ENCODE assay signal across 8 cellular contexts in genomic region chr1:116375165-116375883, GRCh38. TPM values are rescaled to one million over a fixed set of nuclear protein-coding genes. Genes with fewer than 3 reads are reported as not detected.
DNase-seq lines count a peak whose midpoint lies in the region; ATAC-seq and TF ChIP-seq lines count a peak whose summit lies in the region.

No MANE protein-coding gene starts in this region.

- DNase-seq in left ventricle myocardium inferior, result no peak
- DNase-seq in left ventricle myocardium superior, result no peak
- DNase-seq in astrocyte of the hippocampus (ENCODE audit: low read depth, low spot score), result peak; percentile 30
- DNase-seq in lower leg skin (ENCODE audit: low spot score in 2 of 2), result no peak
- no peak for DNase-seq in transverse colon
- no peak for DNase-seq in MV-4-11 (lab: John Stamatoyannopoulos, UW)

- H3K9me3 ChIP-seq in left ventricle myocardium inferior (replicated peaks) (no peaks in the 10 kb centered on the region), transverse colon (no peaks in the 10 kb centered on the region)

- H3K36me3 ChIP-seq in left ventricle myocardium inferior (no peaks in the 10 kb centered on the region), transverse colon (no peaks in the 10 kb centered on the region)

- H3K4me1 ChIP-seq in left ventricle myocardium inferior (peaks cover 85% of the 10 kb centered on the region), transverse colon (peaks cover 26 to 71% (median 67%) of the 10 kb centered on the region in 4 donors)

- no peak for TF ChIP-seq EP300 in transverse colon (IDR thresholded peaks at IDR 0.05; ENCODE audit: low read depth)

- H3K4me3 ChIP-seq in left ventricle myocardium inferior (peak overlapping the region; percentile 96), lower leg skin (ENCODE audit: low read depth, poor library complexity, severe bottlenecking) (peak overlapping the region; percentile 97), transverse colon (peak overlapping the region; percentile 95 to 99 (median 98))

- TF ChIP-seq POLR2A in lower leg skin (IDR thresholded peaks at IDR 0.05) (no peak), transverse colon (IDR thresholded peaks at IDR 0.05) (no peak)

- 27 to 35% methylated on average over 8 of the region's 8 CpGs for WGBS in lower leg skin, 2 donors
- 30 to 31% methylated on average over 5 to 8 of the region's 8 CpGs for WGBS in transverse colon (ENCODE audit: low coverage in 1 of 2), 2 donors

- intact Hi-C loops in left ventricle myocardium inferior (cut with micrococcal nuclease), result no loop called here
- intact Hi-C loops in left ventricle myocardium superior (cut with micrococcal nuclease), result no loop called here
- intact Hi-C loops in lower leg skin (cut with DNase I; ENCODE audit: low total_unique reads), result no loop called here
- intact Hi-C loops in transverse colon (cut with DNase I; ENCODE audit: low total_unique reads), result no loop called here

- ATAC-seq in left ventricle myocardium superior (no peak), GM18519 (IDR thresholded peaks at IDR 0.05; ENCODE audit: low FRiP score, unreplicated experiment) (no peak), GM19023 (IDR thresholded peaks at IDR 0.05; ENCODE audit: unreplicated experiment) (no peak)

- H3K27ac ChIP-seq in left ventricle myocardium inferior (replicated peaks) (peak overlapping the region; percentile 98), transverse colon (peak overlapping the region; percentile 96 to 99 (median 98))

- TF ChIP-seq CTCF in left ventricle myocardium inferior (IDR thresholded peaks at IDR 0.05; ENCODE audit: borderline replicate concordance), result no peak
- TF ChIP-seq CTCF in lower leg skin (IDR thresholded peaks at IDR 0.05), result no peak
- TF ChIP-seq CTCF in transverse colon (IDR thresholded peaks at IDR 0.05), result no peak

- H3K27me3 ChIP-seq in left ventricle myocardium inferior (ENCODE audit: low read depth) (no peaks in the 10 kb centered on the region), transverse colon (no peaks in the 10 kb centered on the region)

- in situ Hi-C loops in transverse colon (cut with MboI; ENCODE audit: low pct_ligation_motif_present in 1 of 4, low pct_unique_long_range_greater_than_20kb in 1 of 4, low sequenced_read_pairs in 3 of 4), result no loop called here

RNA-seq across cellular contexts. Expression of gene ATP1A1, which starts 2.3 kb away (rescaled TPM):
- 230 TPM for total RNA-seq in left ventricle myocardium inferior
- total RNA-seq in left ventricle myocardium superior, result 269 TPM
- 100 to 1,000 TPM; 241 to 757 (median 415) TPM for total RNA-seq in lower leg skin
- 1,000 to 10,000 TPM in 3 of 4 donors, 100 to 1,000 TPM in 1; 324 to 3,097 (median 1,990) TPM for total RNA-seq in transverse colon
